1 cellular context compared by ENCODE assay signal in the genomic region with DNA sequence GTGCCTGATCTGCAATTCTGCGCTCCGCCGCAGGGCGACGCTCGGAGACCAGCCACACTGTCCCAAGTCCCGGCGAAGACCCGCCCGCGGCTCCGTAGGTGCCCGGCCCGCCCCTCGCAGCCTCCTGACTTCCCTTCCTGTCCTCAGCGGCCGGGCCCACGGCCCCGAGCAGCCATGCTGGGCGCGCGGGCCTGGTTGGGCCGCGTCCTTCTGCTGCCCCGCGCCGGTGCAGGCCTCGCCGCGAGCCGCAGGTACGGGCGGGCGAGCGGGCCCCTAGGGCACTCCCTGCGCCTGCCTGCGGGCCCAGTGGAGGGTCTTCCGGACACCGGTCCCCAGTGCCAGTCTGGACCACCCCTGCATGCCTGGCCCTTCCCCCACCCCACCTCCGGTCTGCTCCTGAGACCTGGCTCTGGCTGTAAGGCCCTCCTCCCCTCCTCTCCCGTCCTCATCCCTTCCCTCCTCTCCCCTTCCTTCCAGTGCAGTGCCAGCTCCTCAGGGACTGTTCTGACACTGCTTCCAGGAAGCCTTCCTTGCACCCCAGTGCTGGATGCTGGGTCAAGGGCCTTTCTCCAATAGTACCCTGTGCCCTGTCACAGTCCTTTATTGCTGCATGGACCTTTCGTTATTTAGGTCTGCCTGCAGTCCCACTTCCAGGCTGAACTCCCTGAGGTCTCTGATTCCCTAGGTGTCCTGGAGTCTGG.
TF ChIP-seq lines count a peak whose summit lies in the region.

A gene (plus strand): TSS at position 140 of the 701 bp plus-strand sequence. CDS start 35 bp downstream, at position 175.

TF ChIP-seq in HepG2, 621 proteins besides CTCF, POLR2A, EP300 and RAD21 (continued from another document and continues in another):
- TF ChIP-seq, protein P1, sequence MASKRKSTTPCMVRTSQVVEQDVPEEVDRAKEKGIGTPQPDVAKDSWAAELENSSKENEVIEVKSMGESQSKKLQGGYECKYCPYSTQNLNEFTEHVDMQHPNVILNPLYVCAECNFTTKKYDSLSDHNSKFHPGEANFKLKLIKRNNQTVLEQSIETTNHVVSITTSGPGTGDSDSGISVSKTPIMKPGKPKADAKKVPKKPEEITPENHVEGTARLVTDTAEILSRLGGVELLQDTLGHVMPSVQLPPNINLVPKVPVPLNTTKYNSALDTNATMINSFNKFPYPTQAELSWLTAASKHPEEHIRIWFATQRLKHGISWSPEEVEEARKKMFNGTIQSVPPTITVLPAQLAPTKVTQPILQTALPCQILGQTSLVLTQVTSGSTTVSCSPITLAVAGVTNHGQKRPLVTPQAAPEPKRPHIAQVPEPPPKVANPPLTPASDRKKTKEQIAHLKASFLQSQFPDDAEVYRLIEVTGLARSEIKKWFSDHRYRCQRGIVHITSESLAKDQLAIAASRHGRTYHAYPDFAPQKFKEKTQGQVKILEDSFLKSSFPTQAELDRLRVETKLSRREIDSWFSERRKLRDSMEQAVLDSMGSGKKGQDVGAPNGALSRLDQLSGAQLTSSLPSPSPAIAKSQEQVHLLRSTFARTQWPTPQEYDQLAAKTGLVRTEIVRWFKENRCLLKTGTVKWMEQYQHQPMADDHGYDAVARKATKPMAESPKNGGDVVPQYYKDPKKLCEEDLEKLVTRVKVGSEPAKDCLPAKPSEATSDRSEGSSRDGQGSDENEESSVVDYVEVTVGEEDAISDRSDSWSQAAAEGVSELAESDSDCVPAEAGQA (IDR thresholded peaks at IDR 0.05; ENCODE audit: low read depth), result peak; percentile 72
- TF ChIP-seq, protein P1 (CRISPR knock-in tag; IDR thresholded peaks at IDR 0.05; ENCODE audit: borderline replicate concordance), result peak; percentile 78; the same call in 1 of the 2 replicates
- no peak; the same call in 1 of the 2 replicates for TF ChIP-seq NFE2L1 (CRISPR knock-in tag; IDR thresholded peaks at IDR 0.05; ENCODE audit: borderline replicate concordance)
- no peak; the same call in 1 of the 2 replicates for TF ChIP-seq TP53 (CRISPR knock-in tag; conservative IDR thresholded peaks at IDR 0.05)
- TF ChIP-seq, protein P2, sequence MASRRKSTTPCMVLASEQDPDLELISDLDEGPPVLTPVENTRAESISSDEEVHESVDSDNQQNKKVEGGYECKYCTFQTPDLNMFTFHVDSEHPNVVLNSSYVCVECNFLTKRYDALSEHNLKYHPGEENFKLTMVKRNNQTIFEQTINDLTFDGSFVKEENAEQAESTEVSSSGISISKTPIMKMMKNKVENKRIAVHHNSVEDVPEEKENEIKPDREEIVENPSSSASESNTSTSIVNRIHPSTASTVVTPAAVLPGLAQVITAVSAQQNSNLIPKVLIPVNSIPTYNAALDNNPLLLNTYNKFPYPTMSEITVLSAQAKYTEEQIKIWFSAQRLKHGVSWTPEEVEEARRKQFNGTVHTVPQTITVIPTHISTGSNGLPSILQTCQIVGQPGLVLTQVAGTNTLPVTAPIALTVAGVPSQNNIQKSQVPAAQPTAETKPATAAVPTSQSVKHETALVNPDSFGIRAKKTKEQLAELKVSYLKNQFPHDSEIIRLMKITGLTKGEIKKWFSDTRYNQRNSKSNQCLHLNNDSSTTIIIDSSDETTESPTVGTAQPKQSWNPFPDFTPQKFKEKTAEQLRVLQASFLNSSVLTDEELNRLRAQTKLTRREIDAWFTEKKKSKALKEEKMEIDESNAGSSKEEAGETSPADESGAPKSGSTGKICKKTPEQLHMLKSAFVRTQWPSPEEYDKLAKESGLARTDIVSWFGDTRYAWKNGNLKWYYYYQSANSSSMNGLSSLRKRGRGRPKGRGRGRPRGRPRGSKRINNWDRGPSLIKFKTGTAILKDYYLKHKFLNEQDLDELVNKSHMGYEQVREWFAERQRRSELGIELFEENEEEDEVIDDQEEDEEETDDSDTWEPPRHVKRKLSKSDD (CRISPR knock-in tag; IDR thresholded peaks at IDR 0.05; ENCODE audit: low read depth), result no peak; the same call in 1 of the 2 replicates
- TF ChIP-seq ZBTB21 (CRISPR knock-in tag; IDR thresholded peaks at IDR 0.05), result 0 out of 2 replicates have a peak, but pooled peaks have one; percentile 20
- no peak for TF ChIP-seq ZNF30 (CRISPR knock-in tag; IDR thresholded peaks at IDR 0.05)
- TF ChIP-seq, protein P3, sequence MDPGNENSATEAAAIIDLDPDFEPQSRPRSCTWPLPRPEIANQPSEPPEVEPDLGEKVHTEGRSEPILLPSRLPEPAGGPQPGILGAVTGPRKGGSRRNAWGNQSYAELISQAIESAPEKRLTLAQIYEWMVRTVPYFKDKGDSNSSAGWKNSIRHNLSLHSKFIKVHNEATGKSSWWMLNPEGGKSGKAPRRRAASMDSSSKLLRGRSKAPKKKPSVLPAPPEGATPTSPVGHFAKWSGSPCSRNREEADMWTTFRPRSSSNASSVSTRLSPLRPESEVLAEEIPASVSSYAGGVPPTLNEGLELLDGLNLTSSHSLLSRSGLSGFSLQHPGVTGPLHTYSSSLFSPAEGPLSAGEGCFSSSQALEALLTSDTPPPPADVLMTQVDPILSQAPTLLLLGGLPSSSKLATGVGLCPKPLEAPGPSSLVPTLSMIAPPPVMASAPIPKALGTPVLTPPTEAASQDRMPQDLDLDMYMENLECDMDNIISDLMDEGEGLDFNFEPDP (CRISPR knock-in tag; conservative IDR thresholded peaks at IDR 0.05), result 0 out of 2 replicates have a peak, but pooled peaks have one; percentile 79
- peak; percentile 71; the same call in 1 of the 2 replicates for TF ChIP-seq AHR (CRISPR knock-in tag; IDR thresholded peaks at IDR 0.05)
- peak; percentile 84 for TF ChIP-seq ZBTB38 (CRISPR knock-in tag; IDR thresholded peaks at IDR 0.05)
- no peak for TF ChIP-seq NFE2L2 (IDR thresholded peaks at IDR 0.05; ENCODE audit: low read length)
- TF ChIP-seq ATF7 (IDR thresholded peaks at IDR 0.05), result no peak
- no peak for TF ChIP-seq ATF7 (CRISPR knock-in tag; IDR thresholded peaks at IDR 0.05)
- TF ChIP-seq HNF4G (IDR thresholded peaks at IDR 0.05; ENCODE audit: borderline replicate concordance, low read depth, low read length), result no peak
- no peak for TF ChIP-seq HNF4G (CRISPR knock-in tag; IDR thresholded peaks at IDR 0.05; ENCODE audit: borderline replicate concordance, low read depth)
- peak; percentile 58; the same call in 1 of the 2 replicates for TF ChIP-seq ARHGAP35 (CRISPR knock-in tag; IDR thresholded peaks at IDR 0.05; ENCODE audit: borderline replicate concordance)
- TF ChIP-seq, protein P4, sequence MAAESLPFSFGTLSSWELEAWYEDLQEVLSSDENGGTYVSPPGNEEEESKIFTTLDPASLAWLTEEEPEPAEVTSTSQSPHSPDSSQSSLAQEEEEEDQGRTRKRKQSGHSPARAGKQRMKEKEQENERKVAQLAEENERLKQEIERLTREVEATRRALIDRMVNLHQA (CRISPR knock-in tag; IDR thresholded peaks at IDR 0.05), result no peak
- no peak for TF ChIP-seq ZBTB1 (CRISPR knock-in tag; IDR thresholded peaks at IDR 0.05; ENCODE audit: borderline replicate concordance)
- TF ChIP-seq, protein P5, sequence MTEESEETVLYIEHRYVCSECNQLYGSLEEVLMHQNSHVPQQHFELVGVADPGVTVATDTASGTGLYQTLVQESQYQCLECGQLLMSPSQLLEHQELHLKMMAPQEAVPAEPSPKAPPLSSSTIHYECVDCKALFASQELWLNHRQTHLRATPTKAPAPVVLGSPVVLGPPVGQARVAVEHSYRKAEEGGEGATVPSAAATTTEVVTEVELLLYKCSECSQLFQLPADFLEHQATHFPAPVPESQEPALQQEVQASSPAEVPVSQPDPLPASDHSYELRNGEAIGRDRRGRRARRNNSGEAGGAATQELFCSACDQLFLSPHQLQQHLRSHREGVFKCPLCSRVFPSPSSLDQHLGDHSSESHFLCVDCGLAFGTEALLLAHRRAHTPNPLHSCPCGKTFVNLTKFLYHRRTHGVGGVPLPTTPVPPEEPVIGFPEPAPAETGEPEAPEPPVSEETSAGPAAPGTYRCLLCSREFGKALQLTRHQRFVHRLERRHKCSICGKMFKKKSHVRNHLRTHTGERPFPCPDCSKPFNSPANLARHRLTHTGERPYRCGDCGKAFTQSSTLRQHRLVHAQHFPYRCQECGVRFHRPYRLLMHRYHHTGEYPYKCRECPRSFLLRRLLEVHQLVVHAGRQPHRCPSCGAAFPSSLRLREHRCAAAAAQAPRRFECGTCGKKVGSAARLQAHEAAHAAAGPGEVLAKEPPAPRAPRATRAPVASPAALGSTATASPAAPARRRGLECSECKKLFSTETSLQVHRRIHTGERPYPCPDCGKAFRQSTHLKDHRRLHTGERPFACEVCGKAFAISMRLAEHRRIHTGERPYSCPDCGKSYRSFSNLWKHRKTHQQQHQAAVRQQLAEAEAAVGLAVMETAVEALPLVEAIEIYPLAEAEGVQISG (CRISPR knock-in tag; IDR thresholded peaks at IDR 0.05), result peak; percentile 91
- TF ChIP-seq, protein P6, sequence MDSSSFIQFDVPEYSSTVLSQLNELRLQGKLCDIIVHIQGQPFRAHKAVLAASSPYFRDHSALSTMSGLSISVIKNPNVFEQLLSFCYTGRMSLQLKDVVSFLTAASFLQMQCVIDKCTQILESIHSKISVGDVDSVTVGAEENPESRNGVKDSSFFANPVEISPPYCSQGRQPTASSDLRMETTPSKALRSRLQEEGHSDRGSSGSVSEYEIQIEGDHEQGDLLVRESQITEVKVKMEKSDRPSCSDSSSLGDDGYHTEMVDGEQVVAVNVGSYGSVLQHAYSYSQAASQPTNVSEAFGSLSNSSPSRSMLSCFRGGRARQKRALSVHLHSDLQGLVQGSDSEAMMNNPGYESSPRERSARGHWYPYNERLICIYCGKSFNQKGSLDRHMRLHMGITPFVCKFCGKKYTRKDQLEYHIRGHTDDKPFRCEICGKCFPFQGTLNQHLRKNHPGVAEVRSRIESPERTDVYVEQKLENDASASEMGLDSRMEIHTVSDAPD (CRISPR knock-in tag; IDR thresholded peaks at IDR 0.05), result no peak
- TF ChIP-seq, protein P7, sequence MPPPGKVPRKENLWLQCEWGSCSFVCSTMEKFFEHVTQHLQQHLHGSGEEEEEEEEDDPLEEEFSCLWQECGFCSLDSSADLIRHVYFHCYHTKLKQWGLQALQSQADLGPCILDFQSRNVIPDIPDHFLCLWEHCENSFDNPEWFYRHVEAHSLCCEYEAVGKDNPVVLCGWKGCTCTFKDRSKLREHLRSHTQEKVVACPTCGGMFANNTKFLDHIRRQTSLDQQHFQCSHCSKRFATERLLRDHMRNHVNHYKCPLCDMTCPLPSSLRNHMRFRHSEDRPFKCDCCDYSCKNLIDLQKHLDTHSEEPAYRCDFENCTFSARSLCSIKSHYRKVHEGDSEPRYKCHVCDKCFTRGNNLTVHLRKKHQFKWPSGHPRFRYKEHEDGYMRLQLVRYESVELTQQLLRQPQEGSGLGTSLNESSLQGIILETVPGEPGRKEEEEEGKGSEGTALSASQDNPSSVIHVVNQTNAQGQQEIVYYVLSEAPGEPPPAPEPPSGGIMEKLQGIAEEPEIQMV (CRISPR knock-in tag; IDR thresholded peaks at IDR 0.05; ENCODE audit: low read depth), result no peak
- peak; percentile 88 for TF ChIP-seq ELF3 (CRISPR knock-in tag; IDR thresholded peaks at IDR 0.05)
- no peak; the same call in 1 of the 2 replicates for TF ChIP-seq ADNP (CRISPR knock-in tag; IDR thresholded peaks at IDR 0.05)
- TF ChIP-seq, protein P8, sequence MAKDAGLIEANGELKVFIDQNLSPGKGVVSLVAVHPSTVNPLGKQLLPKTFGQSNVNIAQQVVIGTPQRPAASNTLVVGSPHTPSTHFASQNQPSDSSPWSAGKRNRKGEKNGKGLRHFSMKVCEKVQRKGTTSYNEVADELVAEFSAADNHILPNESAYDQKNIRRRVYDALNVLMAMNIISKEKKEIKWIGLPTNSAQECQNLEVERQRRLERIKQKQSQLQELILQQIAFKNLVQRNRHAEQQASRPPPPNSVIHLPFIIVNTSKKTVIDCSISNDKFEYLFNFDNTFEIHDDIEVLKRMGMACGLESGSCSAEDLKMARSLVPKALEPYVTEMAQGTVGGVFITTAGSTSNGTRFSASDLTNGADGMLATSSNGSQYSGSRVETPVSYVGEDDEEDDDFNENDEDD (CRISPR knock-in tag; IDR thresholded peaks at IDR 0.05; ENCODE audit: borderline replicate concordance), result peak; percentile 76; the same call in 1 of the 2 replicates
- TF ChIP-seq FOSL2 (CRISPR knock-in tag; IDR thresholded peaks at IDR 0.05), result peak; percentile 50; the same call in 1 of the 2 replicates
- no peak for TF ChIP-seq CREM (IDR thresholded peaks at IDR 0.05)
- TF ChIP-seq CREM (CRISPR knock-in tag; IDR thresholded peaks at IDR 0.05), result no peak
- TF ChIP-seq, protein P9, sequence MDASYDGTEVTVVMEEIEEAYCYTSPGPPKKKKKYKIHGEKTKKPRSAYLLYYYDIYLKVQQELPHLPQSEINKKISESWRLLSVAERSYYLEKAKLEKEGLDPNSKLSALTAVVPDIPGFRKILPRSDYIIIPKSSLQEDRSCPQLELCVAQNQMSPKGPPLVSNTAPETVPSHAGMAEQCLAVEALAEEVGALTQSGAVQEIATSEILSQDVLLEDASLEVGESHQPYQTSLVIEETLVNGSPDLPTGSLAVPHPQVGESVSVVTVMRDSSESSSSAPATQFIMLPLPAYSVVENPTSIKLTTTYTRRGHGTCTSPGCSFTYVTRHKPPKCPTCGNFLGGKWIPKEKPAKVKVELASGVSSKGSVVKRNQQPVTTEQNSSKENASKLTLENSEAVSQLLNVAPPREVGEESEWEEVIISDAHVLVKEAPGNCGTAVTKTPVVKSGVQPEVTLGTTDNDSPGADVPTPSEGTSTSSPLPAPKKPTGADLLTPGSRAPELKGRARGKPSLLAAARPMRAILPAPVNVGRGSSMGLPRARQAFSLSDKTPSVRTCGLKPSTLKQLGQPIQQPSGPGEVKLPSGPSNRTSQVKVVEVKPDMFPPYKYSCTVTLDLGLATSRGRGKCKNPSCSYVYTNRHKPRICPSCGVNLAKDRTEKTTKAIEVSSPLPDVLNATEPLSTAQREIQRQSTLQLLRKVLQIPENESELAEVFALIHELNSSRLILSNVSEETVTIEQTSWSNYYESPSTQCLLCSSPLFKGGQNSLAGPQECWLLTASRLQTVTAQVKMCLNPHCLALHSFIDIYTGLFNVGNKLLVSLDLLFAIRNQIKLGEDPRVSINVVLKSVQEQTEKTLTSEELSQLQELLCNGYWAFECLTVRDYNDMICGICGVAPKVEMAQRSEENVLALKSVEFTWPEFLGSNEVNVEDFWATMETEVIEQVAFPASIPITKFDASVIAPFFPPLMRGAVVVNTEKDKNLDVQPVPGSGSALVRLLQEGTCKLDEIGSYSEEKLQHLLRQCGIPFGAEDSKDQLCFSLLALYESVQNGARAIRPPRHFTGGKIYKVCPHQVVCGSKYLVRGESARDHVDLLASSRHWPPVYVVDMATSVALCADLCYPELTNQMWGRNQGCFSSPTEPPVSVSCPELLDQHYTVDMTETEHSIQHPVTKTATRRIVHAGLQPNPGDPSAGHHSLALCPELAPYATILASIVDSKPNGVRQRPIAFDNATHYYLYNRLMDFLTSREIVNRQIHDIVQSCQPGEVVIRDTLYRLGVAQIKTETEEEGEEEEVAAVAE (CRISPR knock-in tag; IDR thresholded peaks at IDR 0.05; ENCODE audit: borderline replicate concordance), result no peak; the same call in 1 of the 2 replicates
- TF ChIP-seq JUND (CRISPR knock-in tag; IDR thresholded peaks at IDR 0.05), result no peak
